Comparison of ENCODE assay signal across 25 cellular contexts in genomic region chr9:93944011-93944410, GRCh38. TPM values are rescaled to one million over a fixed set of nuclear protein-coding genes. Genes with fewer than 3 reads are reported as not detected.
"Had no signal": no experiment of that assay in that cellular context is flagged by ENCODE, and none has a peak within 500 bp of the region (broad histone marks: within the 10 kb centered on the region; RNA-seq: fewer than 3 reads in every experiment).

No MANE protein-coding gene starts in this region.

- H3K27ac Mint-ChIP-seq: activated CD4-positive, alpha-beta T cell treated with anti-CD3 and anti-CD28 coated beads, Interleukin-2, amount 10 ng/mL, durations not matched to agents 7 days and 5 days; activated naive CD8-positive, alpha-beta T cell treated with anti-CD3 and anti-CD28 coated beads for 36 hours; activated T-cell treated with anti-CD3 and anti-CD28 coated beads, Interleukin-2, amount 50 U/mL, for 24 hours; activated T-helper 2 cell treated with anti-CD3 and anti-CD28 coated beads, Interferon-gamma antibody, Interleukin-2, Interleukin-4, amounts not matched to agents 10 μg/mL and 5 μg/mL and 100 μg/mL, durations not matched to agents 14 hours and 24 hours and 36 hours; memory B cell; natural killer cell treated with Interleukin-12 subunit alpha and Interleukin-12 subunit beta and Interleukin-15 and Interleukin-18, amount 100 ng/mL, for 72 hours; T-helper 17 cell had no signal

- H3K4me3 ChIP-seq: heart left ventricle, thyroid gland, upper lobe of right lung had no signal

- H3K36me3 ChIP-seq: heart left ventricle, thyroid gland, upper lobe of right lung had no signal

- H3K4me1 ChIP-seq: parathyroid adenoma had no signal

- H3K9ac ChIP-seq: parathyroid adenoma had no signal

- DNase-seq: activated CD4-positive, alpha-beta T cell treated with anti-CD3 and anti-CD28 coated beads, Interleukin-2, amount 10 ng/mL, durations not matched to agents 7 days and 5 days; activated CD4-positive, CD25-positive, alpha-beta regulatory T cell treated with anti-CD3 and anti-CD28 coated beads, Interleukin-2, amount 50 U/mL, for 72 hours; activated naive CD4-positive, alpha-beta T cell treated with Interleukin-2 at 50 U/mL for 16 hours; activated naive CD8-positive, alpha-beta T cell treated with anti-CD3 and anti-CD28 coated beads for 36 hours; activated T-cell treated with anti-CD3 and anti-CD28 coated beads, Interleukin-2, amount 50 U/mL, for 24 hours; cortex of kidney; right cardiac atrium; stimulated activated CD4-positive, alpha-beta T cell treated with anti-CD3 and anti-CD28 coated beads, Interleukin-12 subunit alpha, Interleukin-12 subunit beta, amount 100 ng/mL, for 4 hours; stimulated activated CD4-positive, alpha-beta T cell treated with anti-CD3 and anti-CD28 coated beads, Interleukin-4, amount 100 ng/mL, for 4 hours; stimulated activated naive CD8-positive, alpha-beta T cell treated with anti-CD3 and anti-CD28 coated beads, Interleukin-15, Interleukin-2, amounts not matched to agents 100 U/mL and 50 U/mL, for 24 hours; substantia nigra; T-helper 17 cell; thyroid gland; upper lobe of right lung had no signal

- H3K79me2 ChIP-seq: parathyroid adenoma had no signal

- H3K27ac ChIP-seq: epithelial cell of prostate, heart left ventricle, parathyroid adenoma, thyroid gland, upper lobe of right lung had no signal

- ATAC-seq: heart left ventricle; natural killer cell treated with Interleukin-12 subunit alpha and Interleukin-12 subunit beta and Interleukin-15 and Interleukin-18, amount 100 ng/mL, for 72 hours; right cardiac atrium; stimulated activated naive CD8-positive, alpha-beta T cell treated with anti-CD3 and anti-CD28 coated beads, Interleukin-15, Interleukin-2, amounts not matched to agents 100 U/mL and 50 U/mL, for 24 hours; T-helper 17 cell; upper lobe of right lung had no signal

- H2AFZ ChIP-seq: parathyroid adenoma had no signal

- FAIRE-seq: islet of Langerhans had no signal

- H3K36me3 Mint-ChIP-seq: activated naive CD8-positive, alpha-beta T cell treated with anti-CD3 and anti-CD28 coated beads for 36 hours; natural killer cell treated with Interleukin-12 subunit alpha and Interleukin-12 subunit beta and Interleukin-15 and Interleukin-18, amount 100 ng/mL, for 72 hours had no signal

- H3K9me3 Mint-ChIP-seq: activated CD4-positive, alpha-beta T cell treated with anti-CD3 and anti-CD28 coated beads, Interleukin-2, amount 10 ng/mL, durations not matched to agents 7 days and 5 days; activated naive CD8-positive, alpha-beta T cell treated with anti-CD3 and anti-CD28 coated beads for 36 hours; activated T-cell treated with anti-CD3 and anti-CD28 coated beads, Interleukin-2, amount 50 U/mL, for 24 hours; activated T-helper 2 cell treated with anti-CD3 and anti-CD28 coated beads, Interferon-gamma antibody, Interleukin-2, Interleukin-4, amounts not matched to agents 10 μg/mL and 5 μg/mL and 100 μg/mL, durations not matched to agents 14 hours and 24 hours and 36 hours; memory B cell; natural killer cell treated with Interleukin-12 subunit alpha and Interleukin-12 subunit beta and Interleukin-15 and Interleukin-18, amount 100 ng/mL, for 72 hours had no signal

- H3K9me3 ChIP-seq: heart left ventricle, thyroid gland, upper lobe of right lung had no signal

- H3K4me3 Mint-ChIP-seq: activated CD4-positive, alpha-beta T cell treated with anti-CD3 and anti-CD28 coated beads, Interleukin-2, amount 10 ng/mL, durations not matched to agents 7 days and 5 days; activated naive CD8-positive, alpha-beta T cell treated with anti-CD3 and anti-CD28 coated beads for 36 hours; activated T-cell treated with anti-CD3 and anti-CD28 coated beads, Interleukin-2, amount 50 U/mL, for 24 hours; memory B cell; natural killer cell treated with Interleukin-12 subunit alpha and Interleukin-12 subunit beta and Interleukin-15 and Interleukin-18, amount 100 ng/mL, for 72 hours; T-helper 17 cell had no signal

RNA-seq across cellular contexts. Expression of gene BARX1, which starts 11.1 kb away (rescaled TPM):
- total RNA-seq: activated CD4-positive, alpha-beta T cell treated with anti-CD3 and anti-CD28 coated beads, Interleukin-2, amount 10 ng/mL, durations not matched to agents 7 days and 5 days; cerebellum; heart left ventricle; lower leg skin; pulmonary artery endothelial cell; right cardiac atrium; skeletal muscle tissue; T-helper 17 cell; upper lobe of right lung had no signal
- polyA plus RNA-seq: heart left ventricle, right cardiac atrium had no signal
